ENCODE assay signal across 17 cellular contexts in the genomic region with DNA sequence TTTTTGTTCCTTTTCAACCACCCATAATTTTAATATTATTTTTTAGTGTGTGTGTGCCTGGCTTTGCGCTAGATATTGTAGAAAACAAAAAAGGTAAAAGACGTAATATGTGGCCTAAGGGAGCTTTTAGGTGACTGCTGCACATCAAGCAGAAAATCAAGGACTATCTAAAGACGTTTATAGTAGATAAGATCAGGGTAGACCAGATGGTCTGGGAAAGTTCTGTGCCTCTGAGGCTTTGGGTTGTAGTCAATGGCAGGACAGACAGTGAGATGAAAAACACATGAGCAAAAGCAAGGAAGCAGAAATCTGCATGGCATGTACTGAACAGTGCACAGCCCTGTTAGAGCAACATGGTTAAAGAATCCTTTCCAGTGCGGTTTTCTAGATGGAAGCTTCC. TPM values are rescaled to one million over a fixed set of nuclear protein-coding genes. Genes with fewer than 3 reads are reported as not detected.
DNase-seq lines count a peak whose midpoint lies in the region; ATAC-seq and TF ChIP-seq lines count a peak whose summit lies in the region.
"Had no signal": no experiment of that assay in that cellular context is flagged by ENCODE, and none has a peak within 500 bp of the region (broad histone marks: within the 10 kb centered on the region; RNA-seq: fewer than 3 reads in every experiment).

No MANE protein-coding gene starts in this region.

- CTCF ChIA-PET in OCI-LY7 (lab: Charles Lee; ENCODE audit: unreplicated experiment) (no interaction called here), SK-N-SH (lab: Yijun Ruan, JAX) (interaction anchor here (0.6 to 5.1 kb wide), 7 partner anchors 10 to 52 kb away, joined by 3 to 41 read pairs (median 4); a partner anchor contains a TSS)

- in situ Hi-C loops in G401 (cut with HindIII; ENCODE audit: low sequenced_read_pairs): no loop called here

- H3K4me1 ChIP-seq in OCI-LY7 (ENCODE audit: insufficient read depth, low read length, poor library complexity, severe bottlenecking) (peaks cover 5% of the 10 kb centered on the region), SK-N-SH (ENCODE audit: control insufficient read depth in 1 of 2, insufficient read depth in 2 of 2, low read depth in 1 of 2, low read length in 1 of 2) (peaks cover 0 to 47% of the 10 kb centered on the region in 2 experiments; a peak in 2 of 4 replicates), osteoblast (ENCODE audit: insufficient read depth, low read length) (no peaks in the 10 kb centered on the region)
- H3K4me1 ChIP-seq: Caco-2, HAP-1 had no signal

- H3F3A ChIP-seq in SK-N-SH (replicated peaks; ENCODE audit: insufficient read depth): no peaks in the 10 kb centered on the region

- TSS peak; percentile 35 for BruUV-seq in OCI-LY7 (replicated peaks; lab: Mats Ljungman, UMichigan)

- intact Hi-C loops in OCI-LY7 (cut with micrococcal nuclease; ENCODE audit: unreplicated experiment): no loop called here

- H3K36me3 ChIP-seq in OCI-LY7 (ENCODE audit: insufficient read depth, low read length): peaks cover 45% of the 10 kb centered on the region
- H3K36me3 ChIP-seq in SK-N-SH (replicated peaks in 1 of 2; ENCODE audit: control insufficient read depth in 1 of 2, insufficient read depth in 2 of 2, low read length in 1 of 2): peaks cover 14 to 39% of the 10 kb centered on the region in 2 experiments
- peaks cover 22% of the 10 kb centered on the region for H3K36me3 ChIP-seq in osteoblast (ENCODE audit: insufficient read depth, low read length)

- ATAC-seq in GM18517 (IDR thresholded peaks at IDR 0.05; ENCODE audit: unreplicated experiment): no peak
- ATAC-seq: GM12878 had no signal

- DNase-seq in AG10803 (ENCODE audit: low read depth) (peak; percentile 18), OCI-LY7 (ENCODE audit: low spot score) (no peak), SK-N-SH (peak; percentile 46), osteoblast (ENCODE audit: insufficient read length, low spot score, missing footprints) (peak; percentile 11), G401 (ENCODE audit: low spot score) (no peak), NCI-H345 (lab: John Stamatoyannopoulos, UW) (no peak)
- DNase-seq: ACHN; AML-193; Caco-2; CD4-positive, alpha-beta T cell; DMS79 treated with DMSO at 0.1 percent for 48 hours; GM23248 had no signal

- POLR2A ChIA-PET in OCI-LY7 (lab: Charles Lee) (no interaction called here), SK-N-SH (lab: Yijun Ruan, JAX) (interaction anchor here (1.7 kb wide), 1 partner anchor 50 kb away, joined by 5 read pairs; a partner anchor contains a TSS)

- TF ChIP-seq EP300 in SK-N-SH (IDR thresholded peaks at IDR 0.05; ENCODE audit: borderline replicate concordance in 1 of 2, low read depth in 1 of 2, low read length in 1 of 2): peak in 1 of 2 experiments; percentile 86; a peak in 2 of 4 replicates

- WGBS in SK-N-SH (ENCODE audit: low lambda C conversion rate): 70% methylated on average over 3 of the region's 4 CpGs

- H4K20me1 ChIP-seq in OCI-LY7 (ENCODE audit: insufficient read depth, low read length): no peaks in the 10 kb centered on the region
- no peaks in the 10 kb centered on the region for H4K20me1 ChIP-seq in SK-N-SH (ENCODE audit: insufficient read depth)
- peaks cover 6% of the 10 kb centered on the region for H4K20me1 ChIP-seq in osteoblast (ENCODE audit: insufficient read depth, low read length)

- H3K27ac ChIP-seq in OCI-LY7 (ENCODE audit: low read depth, low read length, poor library complexity, severe bottlenecking) (no peak overlapping the region), SK-N-SH (ENCODE audit: low read depth in 2 of 2, low read length in 1 of 2) (peak overlapping the region in 1 of 2 experiments; percentile 93; a peak in 2 of 4 replicates), osteoblast (ENCODE audit: low read depth, low read length) (no peak overlapping the region)
- H3K27ac ChIP-seq: C4-2B, GM23248 had no signal

- H3K4me2 ChIP-seq in OCI-LY7 (ENCODE audit: low read length) (no peak overlapping the region), SK-N-SH (no peak overlapping the region), osteoblast (ENCODE audit: insufficient read depth, low read length) (no peak overlapping the region)

- H3K9ac ChIP-seq in SK-N-SH: no peak overlapping the region
- H3K9ac ChIP-seq: GM23248 had no signal

- TF ChIP-seq CTCF in AG10803 (conservative IDR thresholded peaks at IDR 0.05; ENCODE audit: low read length): no peak
- TF ChIP-seq CTCF in OCI-LY7 (conservative IDR thresholded peaks at IDR 0.05; ENCODE audit: low read length): no peak
- TF ChIP-seq CTCF in SK-N-SH (IDR thresholded peaks at IDR 0.05): no peak
- TF ChIP-seq CTCF in osteoblast (IDR thresholded peaks at IDR 0.05; ENCODE audit: extremely low read depth, low read depth, low read length): no peak

- no peaks in the 10 kb centered on the region for H3K27me3 ChIP-seq in SK-N-SH (ENCODE audit: insufficient read depth)
- no peaks in the 10 kb centered on the region for H3K27me3 ChIP-seq in osteoblast (ENCODE audit: insufficient read depth, low read length)

- H3K4me3 ChIP-seq in AG10803 (ENCODE audit: low read length) (no peak overlapping the region), OCI-LY7 (ENCODE audit: low read depth, low read length, poor library complexity, severe bottlenecking) (no peak overlapping the region), SK-N-SH (ENCODE audit: low read depth in 2 of 2, low read length in 1 of 2) (no peak overlapping the region), osteoblast (ENCODE audit: insufficient read depth, low read length) (no peak overlapping the region)
- H3K4me3 ChIP-seq: GM12878, GM23248, HAP-1 had no signal

- no peaks in the 10 kb centered on the region for H3K9me2 ChIP-seq in OCI-LY7 (ENCODE audit: insufficient read depth, low read length)
- no peaks in the 10 kb centered on the region for H3K9me2 ChIP-seq in SK-N-SH

- no peaks in the 10 kb centered on the region for H3K79me2 ChIP-seq in OCI-LY7 (ENCODE audit: insufficient read depth, low read depth, low read length)
- H3K79me2 ChIP-seq in SK-N-SH (ENCODE audit: insufficient read depth): no peaks in the 10 kb centered on the region
- H3K79me2 ChIP-seq in osteoblast (ENCODE audit: insufficient read depth, low read length): no peaks in the 10 kb centered on the region

- H3K9me3 ChIP-seq in OCI-LY7 (ENCODE audit: low read length) (no peaks in the 10 kb centered on the region), SK-N-SH (no peaks in the 10 kb centered on the region), osteoblast (ENCODE audit: low read depth, low read length) (no peaks in the 10 kb centered on the region)
- H3K9me3 ChIP-seq: Caco-2, HAP-1 had no signal

- H2AFZ ChIP-seq in OCI-LY7 (ENCODE audit: low read length): no peak overlapping the region
- H2AFZ ChIP-seq in SK-N-SH (ENCODE audit: low read depth): no peak overlapping the region
- H2AFZ ChIP-seq in osteoblast (ENCODE audit: low read length): no peak overlapping the region
- H2AFZ ChIP-seq: GM23248 had no signal

- no peak; the same call in 1 of the 2 replicates for TF ChIP-seq RAD21 in SK-N-SH (IDR thresholded peaks at IDR 0.05; ENCODE audit: low read length)

TF ChIP-seq in SK-N-SH, 30 proteins besides CTCF, POLR2A, EP300 and RAD21:
- TF ChIP-seq CHD2 (IDR thresholded peaks at IDR 0.05; ENCODE audit: low read length, partially characterized antibody) (peak; percentile 39), FOXJ3 (CRISPR knock-in tag; IDR thresholded peaks at IDR 0.05) (peak; percentile 45; the same call in 1 of the 2 replicates), MXI1 (IDR thresholded peaks at IDR 0.05; ENCODE audit: low read depth, low read length) (peak; percentile 78), SMC3 (IDR thresholded peaks at IDR 0.05; ENCODE audit: low read depth, low read length) (no peak), RXRA (IDR thresholded peaks at IDR 0.05; ENCODE audit: borderline replicate concordance, low read depth) (no peak), GATA2 (CRISPR knock-in tag; IDR thresholded peaks at IDR 0.05) (peak; percentile 92), RCOR1 (IDR thresholded peaks at IDR 0.05; ENCODE audit: low read length) (peak; percentile 67; the same call in 1 of the 2 replicates), YY1 (IDR thresholded peaks at IDR 0.05; ENCODE audit: low read depth) (no peak)

RNA-seq across cellular contexts. Expression of a gene that starts 26.8 kb away (rescaled TPM):
- 18.6 and 25.4 TPM in 2 replicates for total RNA-seq in OCI-LY7 (2014; rRNA removed; shearing (Covaris generic))
- 14.6 and 16.3 TPM in 2 replicates for total RNA-seq in OCI-LY7 (2022)
- polyA plus RNA-seq in SK-N-SH (2012; rRNA removed): 10.6 and 19.2 TPM in 2 replicates
- polyA plus RNA-seq in SK-N-SH (2012; cell fraction: cytosol; rRNA removed): 14.2 and 19.1 TPM in 2 replicates
- 31.5 and 36.7 TPM in 2 replicates for polyA plus RNA-seq in SK-N-SH (2012; cell fraction: nucleus; rRNA removed)
- 47.0 and 49.8 TPM in 2 replicates for total RNA-seq in osteoblast
- total RNA-seq in G401 (2014; rRNA removed; shearing (Covaris generic)): 2.4 and 6.4 TPM in 2 replicates

RNA-seq across cellular contexts. Expression of a gene that starts 49.8 kb away (rescaled TPM):
- total RNA-seq in OCI-LY7 (2014; rRNA removed; shearing (Covaris generic)): 27.0 and 36.1 TPM in 2 replicates
- total RNA-seq in OCI-LY7 (2022): 39.1 and 44.9 TPM in 2 replicates
- 7.4 and 10.0 TPM in 2 replicates for polyA plus RNA-seq in SK-N-SH (2012; rRNA removed)
- polyA plus RNA-seq in SK-N-SH (2012; cell fraction: cytosol; rRNA removed): 5.2 and 7.2 TPM in 2 replicates
- 13.0 and 14.1 TPM in 2 replicates for polyA plus RNA-seq in SK-N-SH (2012; cell fraction: nucleus; rRNA removed)
- total RNA-seq in osteoblast: 16.3 and 17.1 TPM in 2 replicates
- 12.7 and 14.9 TPM in 2 replicates for total RNA-seq in G401 (2014; rRNA removed; shearing (Covaris generic))

RNA-seq across cellular contexts. Expression of a gene that starts 57.7 kb away (rescaled TPM):
- total RNA-seq in OCI-LY7 (2014; rRNA removed; shearing (Covaris generic)): 0.21 and 0.32 TPM in 2 replicates
- 0.06 and 1.1 TPM in 2 replicates for total RNA-seq in OCI-LY7 (2022)
- 0.02 TPM in 2 replicates for polyA plus RNA-seq in SK-N-SH (2012; rRNA removed)
- under 0.01 and 0.01 TPM in 2 replicates for polyA plus RNA-seq in SK-N-SH (2012; cell fraction: cytosol; rRNA removed)
- polyA plus RNA-seq in SK-N-SH (2012; cell fraction: nucleus; rRNA removed): 0.05 and 0.06 TPM in 2 replicates
- total RNA-seq in osteoblast: not detected in 2 replicates
- not detected in 2 replicates for total RNA-seq in G401 (2014; rRNA removed; shearing (Covaris generic))
- total RNA-seq: CD4-positive, alpha-beta T cell; GM23248 had no signal
- polyA plus RNA-seq: BJ, GM23248 had no signal

Comparison
In these comparisons a context has a peak if more than half of its experiments do, and no peak if none do; other contexts are left out.
1. DNase-seq: peak in AG10803 (single experiment), SK-N-SH (single experiment) and osteoblast (single experiment); none in OCI-LY7 (single experiment), G401 (single experiment) and NCI-H345 (single experiment).